Comparison of ENCODE assay signal across 14 cellular contexts in genomic region chr7:84999450-84999849, GRCh38.
"Had no signal": no experiment of that assay in that cellular context is flagged by ENCODE, and none has a peak within 500 bp of the region (broad histone marks: within the 10 kb centered on the region; RNA-seq: fewer than 3 reads in every experiment).

No MANE protein-coding gene starts in this region.

- ATAC-seq: left lobe of liver; naive thymus-derived CD4-positive, alpha-beta T cell had no signal

- DNase-seq: erythroblast; foreskin melanocyte; head of caudate nucleus; mammary epithelial cell; naive thymus-derived CD4-positive, alpha-beta T cell; ovary; sigmoid colon; stimulated activated CD4-positive, alpha-beta T cell treated with anti-CD3 and anti-CD28 coated beads, Interleukin-2, amount 100 ng/mL, for 24 hours; stimulated activated CD4-positive, alpha-beta T cell treated with anti-CD3 and anti-CD28 coated beads, Interleukin-4, amount 100 ng/mL, for 4 hours; stimulated activated naive CD4-positive, alpha-beta T cell; stomach; substantia nigra; trophoblast cell had no signal
